19 cellular contexts compared by ENCODE assay signal in the genomic region with DNA sequence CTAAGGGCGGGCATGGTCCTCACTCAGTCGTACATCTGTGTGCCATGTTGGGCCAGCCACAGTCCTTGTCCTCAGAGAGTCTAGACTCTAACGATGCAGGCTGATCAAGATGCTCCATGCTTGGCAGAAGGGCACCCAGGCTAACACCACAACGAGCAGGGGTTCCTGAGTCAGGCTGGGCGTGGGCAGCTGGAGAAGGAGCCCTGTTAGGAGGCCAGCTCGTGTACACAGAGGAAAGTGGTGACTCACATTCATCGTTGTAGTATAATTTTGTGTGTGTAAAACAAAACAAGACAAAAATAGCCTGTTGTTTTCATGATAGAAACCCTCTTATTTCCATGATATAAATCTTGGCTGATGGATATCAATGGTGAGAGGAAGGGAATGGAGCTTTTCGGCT.
A peak's percentile ranks its signal among the peaks of the same experiment; 100 is the strongest.
DNase-seq lines count a peak whose midpoint lies in the region; ATAC-seq, FAIRE-seq and TF ChIP-seq lines count a peak whose summit lies in the region.
"Had no signal": no experiment of that assay in that cellular context is flagged by ENCODE, and none has a peak within 500 bp of the region (broad histone marks: within the 10 kb centered on the region; RNA-seq: fewer than 3 reads in every experiment).

No MANE protein-coding gene starts in this region.

- no peaks in the 10 kb centered on the region for H3K9me3 Mint-ChIP-seq in stimulated activated effector memory CD8-positive, alpha-beta T cell treated with anti-CD3 and anti-CD28 coated beads, Interleukin-12 subunit alpha, Interleukin-12 subunit beta, amount 100 ng/mL, for 72 hours
- H3K9me3 Mint-ChIP-seq: endodermal cell, nephron had no signal

- peak overlapping the region; percentile 69 for H3K27ac Mint-ChIP-seq in stimulated activated effector memory CD8-positive, alpha-beta T cell treated with anti-CD3 and anti-CD28 coated beads, Interleukin-12 subunit alpha, Interleukin-12 subunit beta, amount 100 ng/mL, for 72 hours

- H3K14ac ChIP-seq in neuronal stem cell (ENCODE audit: low read length), result no peak overlapping the region

- H3K4ac ChIP-seq in neuronal stem cell (ENCODE audit: low read length), result no peak overlapping the region

- H3K4me2 ChIP-seq in neuronal stem cell (ENCODE audit: insufficient read depth, low read length, poor library complexity, severe bottlenecking), result no peak overlapping the region

- no peaks in the 10 kb centered on the region for H3K9me3 ChIP-seq in adipocyte (ENCODE audit: control insufficient read depth, low read length)
- H3K9me3 ChIP-seq in neuronal stem cell (replicated peaks in 1 of 2; ENCODE audit: control insufficient read depth in 2 of 2, insufficient read depth in 1 of 2, low read depth in 1 of 2, low read length in 2 of 2), result no peaks in the 10 kb centered on the region
- H3K9me3 ChIP-seq in upper lobe of right lung, result no peaks in the 10 kb centered on the region
- H3K9me3 ChIP-seq: Caco-2, heart right ventricle, left ventricle myocardium inferior, thoracic aorta had no signal

- H2BK5ac ChIP-seq in neuronal stem cell (ENCODE audit: low read length), result no peak overlapping the region

- ATAC-seq in stimulated activated effector memory CD8-positive, alpha-beta T cell treated with anti-CD3 and anti-CD28 coated beads, Interleukin-12 subunit alpha, Interleukin-12 subunit beta, amount 100 ng/mL, for 72 hours, result peak; percentile 75
- ATAC-seq in upper lobe of right lung, result no peak
- ATAC-seq: heart right ventricle had no signal

- H4K8ac ChIP-seq in neuronal stem cell (ENCODE audit: low read depth, low read length), result no peak overlapping the region

- H3K23ac ChIP-seq in neuronal stem cell (ENCODE audit: low read depth, low read length, poor library complexity), result no peak overlapping the region

- H4K91ac ChIP-seq in neuronal stem cell (ENCODE audit: low read depth, low read length, poor library complexity), result no peak overlapping the region

- FAIRE-seq in H54 (lab: Jason Lieb, UNC), result peak; percentile 71

- H3K9ac ChIP-seq in adipocyte (ENCODE audit: low read length) (no peak overlapping the region), neuronal stem cell (ENCODE audit: low read depth, low read length, poor library complexity) (no peak overlapping the region)

- intact Hi-C loops in upper lobe of right lung (cut with DNase I), result no loop called here

- no CpG with 5 or more reads among the region's 8 CpGs for WGBS in neuronal stem cell (ENCODE audit: extremely low coverage in 2 of 2, insufficient read length in 2 of 2, insufficient replicate concordance in 1 of 2), 2 donors

- H3K4me3 ChIP-seq in adipocyte (ENCODE audit: low read length) (no peak overlapping the region), fibroblast of the aortic adventitia (ENCODE audit: low read depth, low read length) (no peak overlapping the region), neuronal stem cell (ENCODE audit: low read length in 2 of 2) (no peak overlapping the region), upper lobe of right lung (no peak overlapping the region)
- H3K4me3 ChIP-seq: heart right ventricle, left ventricle myocardium inferior, skin epidermis, thoracic aorta had no signal

- no peak overlapping the region for H2AFZ ChIP-seq in neuronal stem cell (ENCODE audit: low read length)

- H3K36me3 Mint-ChIP-seq in stimulated activated effector memory CD8-positive, alpha-beta T cell treated with anti-CD3 and anti-CD28 coated beads, Interleukin-12 subunit alpha, Interleukin-12 subunit beta, amount 100 ng/mL, for 72 hours, result peaks cover 31% of the 10 kb centered on the region

- H2BK15ac ChIP-seq in neuronal stem cell (ENCODE audit: low read length), result no peak overlapping the region

- no peak overlapping the region for H3K4me3 Mint-ChIP-seq in stimulated activated effector memory CD8-positive, alpha-beta T cell treated with anti-CD3 and anti-CD28 coated beads, Interleukin-12 subunit alpha, Interleukin-12 subunit beta, amount 100 ng/mL, for 72 hours
- H3K4me3 Mint-ChIP-seq: endodermal cell, nephron had no signal

- no peaks in the 10 kb centered on the region for H3K4me1 Mint-ChIP-seq in stimulated activated effector memory CD8-positive, alpha-beta T cell treated with anti-CD3 and anti-CD28 coated beads, Interleukin-12 subunit alpha, Interleukin-12 subunit beta, amount 100 ng/mL, for 72 hours

- no peak overlapping the region for H2AK5ac ChIP-seq in neuronal stem cell (ENCODE audit: low read depth, low read length)

- no peak for TF ChIP-seq POLR2A in H54 (IDR thresholded peaks at IDR 0.05; ENCODE audit: low read depth, low read length)

- H3K79me1 ChIP-seq in neuronal stem cell (ENCODE audit: low read depth, low read length), result peaks cover 1% of the 10 kb centered on the region

- H3K27me3 ChIP-seq in adipocyte (replicated peaks; ENCODE audit: control insufficient read depth, insufficient read depth, low read length) (no peaks in the 10 kb centered on the region), neuronal stem cell (ENCODE audit: control insufficient read depth in 3 of 3, insufficient read depth in 3 of 3, low read depth in 1 of 3, low read length in 3 of 3) (no peaks in the 10 kb centered on the region), upper lobe of right lung (no peaks in the 10 kb centered on the region)
- H3K27me3 ChIP-seq: heart right ventricle had no signal

- H3K18ac ChIP-seq in neuronal stem cell (ENCODE audit: low read length), result no peak overlapping the region

- no peak for TF ChIP-seq CTCF in fibroblast of the aortic adventitia (IDR thresholded peaks at IDR 0.05; ENCODE audit: insufficient read depth, low read length)
- no peak for TF ChIP-seq CTCF in upper lobe of right lung (IDR thresholded peaks at IDR 0.05)

- no peak overlapping the region for H3K27ac ChIP-seq in neuronal stem cell (replicated peaks; ENCODE audit: low read length)
- no peak overlapping the region for H3K27ac ChIP-seq in upper lobe of right lung
- H3K27ac ChIP-seq: left ventricle myocardium inferior, thoracic aorta had no signal

- DNase-seq in H54 (ENCODE audit: insufficient read length, low spot score) (peak; percentile 76), adipocyte (ENCODE audit: low read depth) (peak; percentile 74), fibroblast of the aortic adventitia (ENCODE audit: low read depth) (peak; percentile 8), DMS 273 treated with DMSO at 0.1 percent for 48 hours (lab: John Stamatoyannopoulos, UW) (no peak), neuronal stem cell (ENCODE audit: low spot score) (no peak), NCI-H2196 treated with DMSO at 0.1 percent for 48 hours (lab: John Stamatoyannopoulos, UW; ENCODE audit: unreplicated experiment) (no peak), upper lobe of right lung (no peak)
- no peak for DNase-seq in stimulated activated effector memory CD8-positive, alpha-beta T cell treated with anti-CD3 and anti-CD28 coated beads, Interleukin-12 subunit alpha, Interleukin-12 subunit beta, amount 100 ng/mL, for 72 hours (ENCODE audit: low spot score in 2 of 2)
- DNase-seq: anterior cingulate cortex, Caco-2, endodermal cell, heart right ventricle, left ventricle myocardium inferior, NCI-H1048, NCI-H226, T-helper 1 cell had no signal

- H2BK12ac ChIP-seq in neuronal stem cell (ENCODE audit: low read length), result no peak overlapping the region

- H3K4me1 ChIP-seq in adipocyte (ENCODE audit: control insufficient read depth, insufficient read depth, low read length), result peaks cover 44% of the 10 kb centered on the region
- H3K4me1 ChIP-seq in neuronal stem cell (ENCODE audit: control insufficient read depth in 2 of 2, insufficient read depth in 1 of 2, low read depth in 1 of 2, low read length in 2 of 2), result peaks cover 2 to 14% of the 10 kb centered on the region in 2 donors
- no peaks in the 10 kb centered on the region for H3K4me1 ChIP-seq in upper lobe of right lung

- no peaks in the 10 kb centered on the region for H3K36me3 ChIP-seq in adipocyte (ENCODE audit: control insufficient read depth, insufficient read depth, low read length, severe bottlenecking)
- peaks cover 6 to 52% of the 10 kb centered on the region in 2 donors for H3K36me3 ChIP-seq in neuronal stem cell (replicated peaks in 1 of 2; ENCODE audit: control insufficient read depth in 2 of 2, insufficient read depth in 2 of 2, low read length in 2 of 2)
- H3K36me3 ChIP-seq in upper lobe of right lung, result peaks cover 32% of the 10 kb centered on the region

- no peak overlapping the region for H2BK120ac ChIP-seq in neuronal stem cell (ENCODE audit: low read depth, low read length)

Comparison
In these comparisons a context has a peak if more than half of its experiments do, and no peak if none do; other contexts are left out.
1. DNase-seq: peak in H54 (single experiment), adipocyte (single experiment) and fibroblast of the aortic adventitia (single experiment); none in stimulated activated effector memory CD8-positive, alpha-beta T cell treated with anti-CD3 and anti-CD28 coated beads, Interleukin-12 subunit alpha, Interleukin-12 subunit beta, amount 100 ng/mL, for 72 hours (0 of 2), DMS 273 treated with DMSO at 0.1 percent for 48 hours (single experiment), neuronal stem cell (single experiment), NCI-H2196 treated with DMSO at 0.1 percent for 48 hours (single experiment) and upper lobe of right lung (single experiment).